13 cellular contexts compared by ENCODE assay signal in genomic region chr22:31277741-31278642, GRCh38. TPM values are rescaled to one million over a fixed set of nuclear protein-coding genes. Genes with fewer than 3 reads are reported as not detected.
A peak's percentile ranks its signal among the peaks of the same experiment; 100 is the strongest.
DNase-seq lines count a peak whose midpoint lies in the region; ATAC-seq and TF ChIP-seq lines count a peak whose summit lies in the region.
"Had no signal": no experiment of that assay in that cellular context is flagged by ENCODE, and none has a peak within 500 bp of the region (broad histone marks: within the 10 kb centered on the region; RNA-seq: fewer than 3 reads in every experiment).

No MANE protein-coding gene starts in this region.

- H3K9me3 Mint-ChIP-seq in activated CD4-positive, alpha-beta T cell treated with anti-CD3 and anti-CD28 coated beads, Interleukin-2, amount 10 ng/mL, durations not matched to agents 7 days and 5 days: no peaks in the 10 kb centered on the region
- no peaks in the 10 kb centered on the region for H3K9me3 Mint-ChIP-seq in activated CD8-positive, alpha-beta T cell treated with anti-CD3 and anti-CD28 coated beads for 36 hours
- no peaks in the 10 kb centered on the region for H3K9me3 Mint-ChIP-seq in stimulated activated naive CD8-positive, alpha-beta T cell treated with anti-CD3 and anti-CD28 coated beads, Interleukin-15, amount 100 ng/mL, for 72 hours
- H3K9me3 Mint-ChIP-seq: activated T-cell treated with anti-CD3 and anti-CD28 coated beads, Interleukin-2, amount 50 U/mL, for 4 hours had no signal

- ATAC-seq in activated CD8-positive, alpha-beta T cell treated with anti-CD3 and anti-CD28 coated beads for 36 hours: no peak
- ATAC-seq in left lobe of liver: peak; percentile 10
- ATAC-seq in stimulated activated naive CD8-positive, alpha-beta T cell treated with anti-CD3 and anti-CD28 coated beads, Interleukin-15, amount 100 ng/mL, for 72 hours: no peak

- H3K36me3 Mint-ChIP-seq in activated CD4-positive, alpha-beta T cell treated with anti-CD3 and anti-CD28 coated beads, Interleukin-2, amount 10 ng/mL, durations not matched to agents 7 days and 5 days (ENCODE audit: low read depth): peaks cover 79% of the 10 kb centered on the region
- H3K36me3 Mint-ChIP-seq in activated CD8-positive, alpha-beta T cell treated with anti-CD3 and anti-CD28 coated beads for 36 hours (ENCODE audit: low read depth): peaks cover 65% of the 10 kb centered on the region

- no peaks in the 10 kb centered on the region for H3K27me3 Mint-ChIP-seq in activated CD4-positive, alpha-beta T cell treated with anti-CD3 and anti-CD28 coated beads, Interleukin-2, amount 10 ng/mL, durations not matched to agents 7 days and 5 days
- H3K27me3 Mint-ChIP-seq in activated CD8-positive, alpha-beta T cell treated with anti-CD3 and anti-CD28 coated beads for 36 hours: no peaks in the 10 kb centered on the region
- no peaks in the 10 kb centered on the region for H3K27me3 Mint-ChIP-seq in stimulated activated naive CD8-positive, alpha-beta T cell treated with anti-CD3 and anti-CD28 coated beads, Interleukin-15, amount 100 ng/mL, for 72 hours

- peaks cover 67% of the 10 kb centered on the region for H3K4me1 Mint-ChIP-seq in activated CD4-positive, alpha-beta T cell treated with anti-CD3 and anti-CD28 coated beads, Interleukin-2, amount 10 ng/mL, durations not matched to agents 7 days and 5 days
- peaks cover 82% of the 10 kb centered on the region for H3K4me1 Mint-ChIP-seq in activated CD8-positive, alpha-beta T cell treated with anti-CD3 and anti-CD28 coated beads for 36 hours (ENCODE audit: low read depth)
- peaks cover 72% of the 10 kb centered on the region for H3K4me1 Mint-ChIP-seq in stimulated activated naive CD8-positive, alpha-beta T cell treated with anti-CD3 and anti-CD28 coated beads, Interleukin-15, amount 100 ng/mL, for 72 hours

- POLR2A ChIA-PET in activated CD4-positive, alpha-beta T cell treated with anti-CD3 and anti-CD28 coated beads, Interleukin-2, amount 10 ng/mL, durations not matched to agents 7 days and 5 days (lab: Charles Lee): no interaction called here
- POLR2A ChIA-PET in activated CD8-positive, alpha-beta T cell treated with anti-CD3 and anti-CD28 coated beads for 36 hours (lab: Charles Lee): interaction anchor here (1.5 to 7.3 kb wide), 4 partner anchors 8 to 66 kb away, joined by 5 to 61 read pairs (median 8); partner anchors contain the start of genes LIMK2 and PIK3IP1

- intact Hi-C loops in activated CD8-positive, alpha-beta T cell treated with anti-CD3 and anti-CD28 coated beads for 36 hours (cut with micrococcal nuclease): no loop called here

- CTCF ChIA-PET in activated CD4-positive, alpha-beta T cell treated with anti-CD3 and anti-CD28 coated beads, Interleukin-2, amount 10 ng/mL, durations not matched to agents 7 days and 5 days (lab: Charles Lee): interaction anchor here (0.6 to 2.0 kb wide), 7 partner anchors 12 to 1626 kb away, joined by 3 to 7 read pairs (median 4); partner anchors contain the start of gene PIK3IP1
- CTCF ChIA-PET in activated CD8-positive, alpha-beta T cell treated with anti-CD3 and anti-CD28 coated beads for 36 hours (lab: Charles Lee): interaction anchor here (0.6 to 2.1 kb wide), 4 partner anchors 35 to 194 kb away, joined by 3 to 9 read pairs (median 8); partner anchors contain the start of genes LIMK2 and SELENOM

- H3K27ac Mint-ChIP-seq in activated CD4-positive, alpha-beta T cell treated with anti-CD3 and anti-CD28 coated beads, Interleukin-2, amount 10 ng/mL, durations not matched to agents 7 days and 5 days: peak overlapping the region; percentile 99
- peak overlapping the region; percentile 90 for H3K27ac Mint-ChIP-seq in activated CD8-positive, alpha-beta T cell treated with anti-CD3 and anti-CD28 coated beads for 36 hours
- H3K27ac Mint-ChIP-seq in stimulated activated naive CD8-positive, alpha-beta T cell treated with anti-CD3 and anti-CD28 coated beads, Interleukin-15, amount 100 ng/mL, for 72 hours: peak overlapping the region; percentile 94 to 95

- no peak for DNase-seq in activated CD4-positive, alpha-beta T cell treated with anti-CD3 and anti-CD28 coated beads, Interleukin-2, amount 10 ng/mL, durations not matched to agents 7 days and 5 days
- no peak for DNase-seq in activated CD4-positive, alpha-beta T cell treated with anti-CD3 and anti-CD28 coated beads, Interleukin-2, amount 50 U/mL, for 48 hours
- DNase-seq in activated CD8-positive, alpha-beta T cell treated with anti-CD3 and anti-CD28 coated beads for 36 hours: no peak
- DNase-seq in left lobe of liver (ENCODE audit: low spot score): no peak
- DNase-seq in stimulated activated naive CD8-positive, alpha-beta T cell treated with anti-CD3 and anti-CD28 coated beads, Interleukin-15, amount 100 ng/mL, for 72 hours: no peak
- no peak for DNase-seq in DMS53 (lab: John Stamatoyannopoulos, UW)
- DNase-seq in CD1c-positive myeloid dendritic cell (ENCODE audit: extremely low spot score): no peak
- no peak for DNase-seq in anterior cingulate cortex (lab: John Stamatoyannopoulos, UW)
- DNase-seq: activated T-cell treated with anti-CD3 and anti-CD28 coated beads, Interleukin-2, amount 50 U/mL, for 4 hours; H7; left ventricle myocardium inferior; NCI-H187; testis had no signal

- peak overlapping the region; percentile 22 for H3K4me3 Mint-ChIP-seq in activated CD4-positive, alpha-beta T cell treated with anti-CD3 and anti-CD28 coated beads, Interleukin-2, amount 10 ng/mL, durations not matched to agents 7 days and 5 days
- no peak overlapping the region for H3K4me3 Mint-ChIP-seq in activated CD8-positive, alpha-beta T cell treated with anti-CD3 and anti-CD28 coated beads for 36 hours
- peak overlapping the region in 1 of 2 donors; percentile 10 for H3K4me3 Mint-ChIP-seq in stimulated activated naive CD8-positive, alpha-beta T cell treated with anti-CD3 and anti-CD28 coated beads, Interleukin-15, amount 100 ng/mL, for 72 hours

- TF ChIP-seq CTCF in activated CD8-positive, alpha-beta T cell treated with anti-CD3 and anti-CD28 coated beads for 36 hours (IDR thresholded peaks at IDR 0.05): no peak

RNA-seq across cellular contexts. Expression of gene PIK3IP1, which starts 14.3 kb away (rescaled TPM):
- 10 to 100 TPM; 56.0 to 63.0 TPM for total RNA-seq in activated CD4-positive, alpha-beta T cell treated with anti-CD3 and anti-CD28 coated beads, Interleukin-2, amount 10 ng/mL, durations not matched to agents 7 days and 5 days
- total RNA-seq in activated CD8-positive, alpha-beta T cell treated with anti-CD3 and anti-CD28 coated beads for 36 hours: 10 to 100 TPM; 18.2 to 19.6 TPM
- 3.2 TPM for total RNA-seq in left lobe of liver
